ENCODE assay signal across 8 cellular contexts in genomic region chr3:51669241-51670052, GRCh38. TPM values are rescaled to one million over a fixed set of nuclear protein-coding genes. Genes with fewer than 3 reads are reported as not detected.
DNase-seq lines count a peak whose midpoint lies in the region; ATAC-seq and TF ChIP-seq lines count a peak whose summit lies in the region.

No MANE protein-coding gene starts in this region.

- POLR2A ChIA-PET in Caco-2 (lab: Charles Lee) = interaction anchor here (0.6 to 1.6 kb wide), 2 partner anchors 169 to 284 kb away, joined by 4 to 5 read pairs; partner anchors contain the start of genes DCAF1 and MANF

- H3K4me3 Mint-ChIP-seq in Caco-2 (ENCODE audit: unreplicated experiment) = peak overlapping the region; percentile 94
- H3K4me3 Mint-ChIP-seq in endothelial cell (ENCODE audit: unreplicated experiment) = peak overlapping the region; percentile 28

- H3K9me3 Mint-ChIP-seq in Caco-2 (ENCODE audit: unreplicated experiment) = no peaks in the 10 kb centered on the region
- no peaks in the 10 kb centered on the region for H3K9me3 Mint-ChIP-seq in endothelial cell (ENCODE audit: unreplicated experiment)

- ATAC-seq in HG03378 (IDR thresholded peaks at IDR 0.05; ENCODE audit: unreplicated experiment) (peak; percentile 32), HG03520 (IDR thresholded peaks at IDR 0.05; ENCODE audit: unreplicated experiment) (no peak)

- H3K4me1 Mint-ChIP-seq in Caco-2 (ENCODE audit: low read depth, unreplicated experiment) = peaks cover 32% of the 10 kb centered on the region
- peaks cover 50% of the 10 kb centered on the region for H3K4me1 Mint-ChIP-seq in endothelial cell (ENCODE audit: unreplicated experiment)

- H3K27me3 Mint-ChIP-seq in Caco-2 (ENCODE audit: insufficient read depth, unreplicated experiment) (no peaks in the 10 kb centered on the region), endothelial cell (ENCODE audit: unreplicated experiment) (peaks cover 23% of the 10 kb centered on the region)

- BruUV-seq in Caco-2 (replicated peaks; lab: Mats Ljungman, UMichigan) = no TSS peak

- H3K27me3 ChIP-seq in Caco-2 (replicated peaks; ENCODE audit: control insufficient read depth, insufficient read depth, low read length) = no peaks in the 10 kb centered on the region

- no peak overlapping the region for H3K4me3 ChIP-seq in Caco-2 (ENCODE audit: low read depth, low read length)

- CTCF ChIA-PET in Caco-2 (lab: Charles Lee) = interaction anchor here (0.6 to 2.3 kb wide), 7 partner anchors 13 to 170 kb away, joined by 3 to 26 read pairs (median 7); partner anchors contain the start of gene DCAF1

- peak overlapping the region; percentile 12 for H3K27ac Mint-ChIP-seq in Caco-2 (ENCODE audit: unreplicated experiment)
- H3K27ac Mint-ChIP-seq in endothelial cell (ENCODE audit: unreplicated experiment) = peak overlapping the region; percentile 87

- peaks cover 47% of the 10 kb centered on the region for H3K36me3 Mint-ChIP-seq in Caco-2 (ENCODE audit: insufficient read depth, unreplicated experiment)
- peaks cover 9% of the 10 kb centered on the region for H3K36me3 Mint-ChIP-seq in endothelial cell (ENCODE audit: low read depth, unreplicated experiment)

- no peaks in the 10 kb centered on the region for H3K4me1 ChIP-seq in Caco-2

- peak; percentile 86 to 96 for TF ChIP-seq CTCF in Caco-2 (IDR thresholded peaks at IDR 0.05; ENCODE audit: insufficient read depth in 1 of 2, low read depth in 1 of 2, low read length in 1 of 2, severe bottlenecking in 1 of 2, unreplicated experiment in 1 of 2)
- peak; percentile 85 for TF ChIP-seq CTCF in endothelial cell (IDR thresholded peaks at IDR 0.05; ENCODE audit: unreplicated experiment)

- peak; percentile 88 to 91 for DNase-seq in Caco-2
- DNase-seq in NOMO-1 treated with DMSO at 0.1 percent for 48 hours (lab: John Stamatoyannopoulos, UW; ENCODE audit: unreplicated experiment) = peak; percentile 69
- DNase-seq in activated CD8-positive, alpha-beta memory T cell treated with anti-CD3 and anti-CD28 coated beads for 48 hours (ENCODE audit: low read depth in 2 of 3, low spot score in 2 of 3) = peak; percentile 66 to 68 (median 66)
- DNase-seq in endothelial cell (ENCODE audit: low spot score) = peak; percentile 93
- DNase-seq in mesenteric fat pad (ENCODE audit: low spot score) = peak; percentile 93
- peak; percentile 53 to 66 for DNase-seq in stimulated activated CD8-positive, alpha-beta memory T cell treated with anti-CD3 and anti-CD28 coated beads, Interleukin-15, amount 100 ng/mL, for 4 hours (ENCODE audit: low read depth in 2 of 2)

- no peaks in the 10 kb centered on the region for H3K9me3 ChIP-seq in Caco-2

- intact Hi-C loops in Caco-2 (cut with micrococcal nuclease; ENCODE audit: unreplicated experiment) = loop anchor here (1.0 kb wide), 4 partner anchors 13 to 167 kb away; no protein-coding TSS in a partner anchor

- H3K36me3 ChIP-seq in Caco-2 (ENCODE audit: control insufficient read depth, insufficient read depth, low read length) = 0 out of 2 replicates have a peak, but pooled peaks cover 1% of the 10 kb centered on the region

RNA-seq across cellular contexts. Expression of gene TEX264, which starts 1.6 kb away (rescaled TPM):
- 32.4 and 37.9 TPM in 2 replicates for total RNA-seq in Caco-2 (2022)
- 23.8 TPM for total RNA-seq in endothelial cell (ENCODE audit: unreplicated experiment)
- 35.4 TPM for total RNA-seq in mesenteric fat pad

RNA-seq across cellular contexts. Expression of gene GRM2, which starts 37.4 kb away (rescaled TPM):
- 0.14 TPM in 2 replicates for total RNA-seq in Caco-2 (2022)
- 0.97 TPM for total RNA-seq in endothelial cell (ENCODE audit: unreplicated experiment)
- total RNA-seq in mesenteric fat pad = 0.22 TPM
